Comparison of ENCODE assay signal across 34 cellular contexts in the genomic region with DNA sequence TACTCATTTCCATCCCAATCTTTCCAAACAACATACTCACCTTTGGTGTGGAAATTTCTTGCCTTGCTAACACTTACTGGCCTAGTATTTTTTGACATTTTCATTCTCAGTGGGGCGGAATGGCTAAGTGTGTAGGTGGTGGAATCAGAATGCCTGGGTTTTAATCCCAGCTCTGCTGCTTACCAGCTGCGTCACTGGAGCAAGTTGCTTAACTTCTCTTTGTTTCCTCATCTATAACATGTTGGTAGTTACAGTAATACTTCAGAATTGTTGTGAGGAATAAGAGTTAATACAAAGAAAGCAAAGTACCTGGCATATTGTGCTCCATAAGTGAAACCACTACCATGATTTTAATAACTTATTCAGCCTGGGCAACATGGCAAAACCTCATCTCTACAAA. TPM values are rescaled to one million over a fixed set of nuclear protein-coding genes. Genes with fewer than 3 reads are reported as not detected.
DNase-seq lines count a peak whose midpoint lies in the region; ATAC-seq, FAIRE-seq and TF ChIP-seq lines count a peak whose summit lies in the region.
"Had no signal": no experiment of that assay in that cellular context is flagged by ENCODE, and none has a peak within 500 bp of the region (broad histone marks: within the 10 kb centered on the region; RNA-seq: fewer than 3 reads in every experiment).

No MANE protein-coding gene starts in this region.

- H3K9me1 ChIP-seq in K562 (ENCODE audit: control insufficient read depth, insufficient read depth, low read length), result no peaks in the 10 kb centered on the region

- no peak overlapping the region for H3K4me3 Mint-ChIP-seq in CD8-positive, alpha-beta T cell
- H3K4me3 Mint-ChIP-seq in nephron, result peak overlapping the region in 1 of 3 experiments; percentile 31
- H3K4me3 Mint-ChIP-seq: T-helper 2 cell treated with Interferon-gamma antibody and Interleukin-4, amounts not matched to agents 5 μg/mL and 100 μg/mL, for 36 hours had no signal

- peak; percentile 49 for FAIRE-seq in K562 (lab: Jason Lieb, UNC)
- FAIRE-seq: D721Med, HTR-8/SVneo, kidney, RCC 7860 had no signal

- H3K4me1 ChIP-seq in CD8-positive, alpha-beta T cell (ENCODE audit: insufficient read depth, low read length), result peaks cover 19% of the 10 kb centered on the region
- H3K4me1 ChIP-seq in K562 (replicated peaks in 1 of 2; ENCODE audit: control insufficient read depth in 2 of 2, insufficient read depth in 2 of 2, low read length in 2 of 2) (peaks cover 0 to 6% of the 10 kb centered on the region in 2 experiments; a peak in 2 of 5 replicates), suprapubic skin (peaks cover 20% of the 10 kb centered on the region)

- CTCF ChIA-PET in CD8-positive, alpha-beta T cell (lab: Charles Lee), result no interaction called here
- CTCF ChIA-PET in K562 (lab: Yijun Ruan, JAX; ENCODE audit: low intra/inter-chr PET ratio), result no interaction called here

- TF ChIP-seq CTCF in CD8-positive, alpha-beta T cell (IDR thresholded peaks at IDR 0.05), result no peak
- TF ChIP-seq CTCF in HL-60 (IDR thresholded peaks at IDR 0.05; ENCODE audit: insufficient read depth, low read length) (no peak), K562 (IDR thresholded peaks at IDR 0.05 in 2 of 3, conservative IDR thresholded peaks at IDR 0.05 in 1 of 3; ENCODE audit: insufficient read depth in 2 of 3, low read depth in 1 of 3, low read length in 3 of 3) (no peak), nephron (IDR thresholded peaks at IDR 0.05; ENCODE audit: unreplicated experiment in 3 of 3) (no peak), suprapubic skin (IDR thresholded peaks at IDR 0.05) (no peak)

- no peak overlapping the region for H3K9ac ChIP-seq in K562 (ENCODE audit: insufficient read depth in 1 of 2, low read depth in 2 of 2, low read length in 2 of 2)
- H3K9ac ChIP-seq: KMS-11 had no signal

- no peak overlapping the region for H3K4me3 ChIP-seq in CD8-positive, alpha-beta T cell (ENCODE audit: low read depth, low read length)
- H3K4me3 ChIP-seq in HL-60 (replicated peaks; ENCODE audit: insufficient read depth, low read length) (no peak overlapping the region), K562 (no peak overlapping the region), suprapubic skin (no peak overlapping the region)
- H3K4me3 ChIP-seq: ovary, skin epidermis, testis had no signal

- no peaks in the 10 kb centered on the region for H4K20me1 ChIP-seq in K562 (replicated peaks; ENCODE audit: control insufficient read depth, insufficient read depth, low read length)

- intact Hi-C loops in CD8-positive, alpha-beta T cell (cut with DNase I, micrococcal nuclease), result no loop called here
- intact Hi-C loops in K562 (cut with micrococcal nuclease), result loop anchor here (10.0 kb wide), 1 partner anchor 362 kb away; a partner anchor contains a TSS

- H3K4me1 Mint-ChIP-seq in CD8-positive, alpha-beta T cell (ENCODE audit: low read depth), result peaks cover 19% of the 10 kb centered on the region
- peaks cover 17% of the 10 kb centered on the region for H3K4me1 Mint-ChIP-seq in nephron

- peak overlapping the region; percentile 4 for H3K27ac Mint-ChIP-seq in CD8-positive, alpha-beta T cell
- peak overlapping the region in 2 of 3 experiments; percentile 24 to 32 for H3K27ac Mint-ChIP-seq in nephron
- H3K27ac Mint-ChIP-seq: brain; T-helper 2 cell treated with Interferon-gamma antibody and Interleukin-4, amounts not matched to agents 5 μg/mL and 100 μg/mL, for 36 hours had no signal

- H3K27me3 ChIP-seq in CD8-positive, alpha-beta T cell (ENCODE audit: insufficient read depth, low read length), result no peaks in the 10 kb centered on the region
- H3K27me3 ChIP-seq in HL-60 (ENCODE audit: insufficient read depth, poor library complexity, severe bottlenecking), result no peaks in the 10 kb centered on the region
- no peaks in the 10 kb centered on the region for H3K27me3 ChIP-seq in K562 (ENCODE audit: control insufficient read depth in 2 of 2, insufficient read depth in 2 of 2, low read length in 2 of 2)
- no peaks in the 10 kb centered on the region for H3K27me3 ChIP-seq in suprapubic skin
- H3K27me3 ChIP-seq: foreskin keratinocyte, ovary, testis had no signal

- no peaks in the 10 kb centered on the region for H3K27me3 Mint-ChIP-seq in CD8-positive, alpha-beta T cell (ENCODE audit: low read depth)
- H3K27me3 Mint-ChIP-seq in nephron (ENCODE audit: low read depth), result no peaks in the 10 kb centered on the region

- H3K27ac ChIP-seq in CD8-positive, alpha-beta T cell (ENCODE audit: low read depth, low read length), result no peak overlapping the region
- H3K27ac ChIP-seq in HL-60 (replicated peaks) (0 out of 2 replicates have a peak overlapping the region, but pooled peaks have one; percentile 1), K562 (ENCODE audit: extremely low read depth, low read depth, low read length) (no peak overlapping the region), suprapubic skin (no peak overlapping the region)
- H3K27ac ChIP-seq: foreskin keratinocyte, KMS-11, ovary, testis had no signal

- BruUV-seq in K562 (replicated peaks; lab: Mats Ljungman, UMichigan), result no TSS peak

- TF ChIP-seq RAD21 in K562 (CRISPR knock-in tag; conservative IDR thresholded peaks at IDR 0.05 in 1 of 2, IDR thresholded peaks at IDR 0.05 in 1 of 2), result no peak

- 89% methylated on average over 2 of the region's 2 CpGs for WGBS in K562 (ENCODE audit: insufficient coverage, low coverage, missing lambda C conversion rate)
- WGBS in suprapubic skin, result 93% methylated on average over 2 of the region's 2 CpGs

- H3K9me3 ChIP-seq in CD8-positive, alpha-beta T cell (ENCODE audit: low read length), result no peaks in the 10 kb centered on the region
- H3K9me3 ChIP-seq in K562 (replicated peaks; ENCODE audit: control insufficient read depth, insufficient read depth, low read depth, low read length) (no peaks in the 10 kb centered on the region), suprapubic skin (no peaks in the 10 kb centered on the region)
- H3K9me3 ChIP-seq: ovary, testis had no signal

- TF ChIP-seq EP300 in K562 (IDR thresholded peaks at IDR 0.05; ENCODE audit: low read length) (no peak), suprapubic skin (IDR thresholded peaks at IDR 0.05) (no peak)

- H3K36me3 ChIP-seq in CD8-positive, alpha-beta T cell (ENCODE audit: insufficient read depth, low read length), result no peaks in the 10 kb centered on the region
- H3K36me3 ChIP-seq in K562 (ENCODE audit: control insufficient read depth, insufficient read depth, low read length), result no peaks in the 10 kb centered on the region
- no peaks in the 10 kb centered on the region for H3K36me3 ChIP-seq in suprapubic skin
- H3K36me3 ChIP-seq: ovary had no signal

- TF ChIP-seq POLR2A in K562 (conservative IDR thresholded peaks at IDR 0.05) (no peak), suprapubic skin (IDR thresholded peaks at IDR 0.05) (no peak)

- H3K9me3 Mint-ChIP-seq in CD8-positive, alpha-beta T cell, result no peaks in the 10 kb centered on the region
- H3K9me3 Mint-ChIP-seq in nephron, result no peaks in the 10 kb centered on the region
- H3K9me3 Mint-ChIP-seq: T-helper 2 cell treated with Interferon-gamma antibody and Interleukin-4, amounts not matched to agents 5 μg/mL and 100 μg/mL, for 36 hours had no signal

- ATAC-seq in CD8-positive, alpha-beta T cell, result no peak
- ATAC-seq in K562 (no peak), HG02798 (IDR thresholded peaks at IDR 0.05; ENCODE audit: poor library complexity, unreplicated experiment) (no peak)
- ATAC-seq: esophagus mucosa, foreskin keratinocyte, left ventricle myocardium superior had no signal

- H3K4me2 ChIP-seq in K562 (ENCODE audit: insufficient read depth, low read length), result no peak overlapping the region
- H3K4me2 ChIP-seq: KMS-11 had no signal

- H2AFZ ChIP-seq in K562 (ENCODE audit: low read depth, low read length), result no peak overlapping the region

- H3K79me2 ChIP-seq in K562 (ENCODE audit: control insufficient read depth, insufficient read depth, low read length), result peaks cover 17% of the 10 kb centered on the region

- POLR2A ChIA-PET in CD8-positive, alpha-beta T cell (lab: Charles Lee), result no interaction called here
- POLR2A ChIA-PET in K562 (lab: Yijun Ruan, JAX), result no interaction called here

- peaks cover 7% of the 10 kb centered on the region for H3K36me3 Mint-ChIP-seq in CD8-positive, alpha-beta T cell
- no peaks in the 10 kb centered on the region for H3K36me3 Mint-ChIP-seq in nephron (ENCODE audit: low read depth)

- no peak for DNase-seq in CD8-positive, alpha-beta T cell
- peak; percentile 13 to 53 for DNase-seq in HL-60 (ENCODE audit: low read depth in 1 of 2, low spot score in 1 of 2)
- no peak for DNase-seq in K562 (ENCODE audit: extremely low read depth in 1 of 4, low spot score in 3 of 4)
- DNase-seq in suprapubic skin (ENCODE audit: low spot score in 2 of 2), result no peak
- no peak for DNase-seq in pons (ENCODE audit: low spot score)
- DNase-seq in G401 (ENCODE audit: low spot score), result no peak
- DNase-seq: activated CD4-positive, alpha-beta T cell treated with anti-CD3 and anti-CD28 coated beads for 48 hours; activated T-cell treated with anti-CD3 and anti-CD28 coated beads, Interleukin-2, amount 50 U/mL, for 1 hour; amniotic stem cell; C1 segment of cervical spinal cord; cerebellar nuclear complex; dermis blood vessel endothelial cell; DND-41; foreskin keratinocyte; GOT3; head of caudate nucleus; kidney; left ventricle myocardium superior; NCI-H2107; NCI-H345; ovary; SIG-M5; stimulated activated naive CD4-positive, alpha-beta T cell; testis had no signal

- in situ Hi-C loops in K562 (cut with MboI) (no loop called here), G401 (cut with HindIII; ENCODE audit: low sequenced_read_pairs) (loop anchor here (25.0 kb wide), 1 partner anchor 369 kb away; a partner anchor contains a TSS)

RNA-seq across cellular contexts. Expression of a gene that starts 3.0 kb away (rescaled TPM):
- 100 to 1,000 TPM; 227 to 230 TPM for total RNA-seq in CD8-positive, alpha-beta T cell
- 16.0 and 36.3 TPM in 2 replicates for total RNA-seq in K562 (2011; cell fraction: chromatin; rRNA removed; ENCODE audit: low replicate concordance)
- total RNA-seq in K562 (2011; cell fraction: nucleolus; rRNA removed), result 24.5 and 25.3 TPM in 2 replicates
- total RNA-seq in K562 (2011; cell fraction: nucleoplasm; rRNA removed), result 26.8 and 34.9 TPM in 2 replicates
- total RNA-seq in K562 (2014; rRNA removed) (29.9 and 35.3 TPM in 2 replicates), K562 (2014; rRNA removed; fragmentation: Illumina TruSeq; extraction: Trizol) (28.1 and 34.2 TPM in 2 replicates), K562 (2015; rRNA removed; fragmentation: Illumina TruSeq; extraction: Trizol) (27.5 and 27.8 TPM in 2 replicates), K562 (2021) (34.5 and 36.2 TPM in 2 replicates), suprapubic skin (10 to 100 TPM; 31.3 to 46.2 (median 44.2) TPM)
- polyA plus RNA-seq in K562 (2011; rRNA removed) (30.3 and 35.6 TPM in 2 replicates), K562 (2014; fragmentation: Illumina TruSeq; extraction: Trizol) (30.6 and 32.6 TPM in 2 replicates), K562 (2014; fragmentation: Nextera tagmentation; extraction: Ambion mirVana) (10 to 100 TPM in 1 of 2 experiments, 1 to 10 TPM in 1; 7.7 to 12.1 TPM), K562 (2014; rRNA removed) (36.2 and 41.2 TPM in 2 replicates)
- polyA plus RNA-seq in K562 (2011; cell fraction: cytosol; rRNA removed), result 22.8 and 26.5 TPM in 2 replicates
- 13.9 and 16.9 TPM in 2 replicates for polyA plus RNA-seq in K562 (2011; cell fraction: nucleus; rRNA removed)
- polyA plus RNA-seq in K562 (2012), result 34.5 and 41.8 TPM in 2 replicates
- polyA minus RNA-seq in K562 (2011; rRNA and poly(A)+ RNA removed), result 10.3 and 10.9 TPM in 2 replicates
- 7.7 and 11.3 TPM in 2 replicates for polyA minus RNA-seq in K562 (2011; cell fraction: cytosol; rRNA and poly(A)+ RNA removed)
- 14.8 and 16.6 TPM in 2 replicates for polyA minus RNA-seq in K562 (2011; cell fraction: nucleus; rRNA and poly(A)+ RNA removed)
- 42.2 and 55.9 TPM in 2 replicates for total RNA-seq in G401 (2014; rRNA removed; shearing (Covaris generic))

Comparison
In these comparisons a context has a peak if more than half of its experiments do, and no peak if none do; other contexts are left out.
1. DNase-seq: peak in HL-60 (2 of 2); none in CD8-positive, alpha-beta T cell (0 of 7), K562 (0 of 4), suprapubic skin (0 of 2), pons (single experiment) and G401 (single experiment).